8 cellular contexts compared by ENCODE assay signal in genomic region chr7:101218236-101219130, GRCh38. TPM values are rescaled to one million over a fixed set of nuclear protein-coding genes. Genes with fewer than 3 reads are reported as not detected.
DNase-seq lines count a peak whose midpoint lies in the region; ATAC-seq and TF ChIP-seq lines count a peak whose summit lies in the region.

No MANE protein-coding gene starts in this region.

- ATAC-seq in GM21381 (IDR thresholded peaks at IDR 0.05; ENCODE audit: unreplicated experiment), result peak; percentile 4

- intact Hi-C loops in esophagus squamous epithelium (cut with DNase I), result no loop called here
- intact Hi-C loops in prostate gland (cut with DNase I), result no loop called here

- no peak for DNase-seq in AG09309 (ENCODE audit: low read depth)
- no peak for DNase-seq in esophagus squamous epithelium (lab: John Stamatoyannopoulos, UW)
- no peak for DNase-seq in prostate gland (ENCODE audit: low spot score)
- no peak for DNase-seq in LoVo (ENCODE audit: low spot score)
- DNase-seq in NCI-H1092 (lab: John Stamatoyannopoulos, UW), result no peak
- no peak for DNase-seq in Kasumi-1 (lab: John Stamatoyannopoulos, UW)

- peak overlapping the region; percentile 96 for H3K4me3 ChIP-seq in AG09309 (ENCODE audit: control insufficient read depth, low read depth, low read length)
- peak overlapping the region; percentile 57 to 90 (median 78) for H3K4me3 ChIP-seq in esophagus squamous epithelium
- H3K4me3 ChIP-seq in prostate gland, result peak overlapping the region; percentile 63 to 66

- TF ChIP-seq POLR2A in esophagus squamous epithelium (IDR thresholded peaks at IDR 0.05) (no peak), prostate gland (IDR thresholded peaks at IDR 0.05) (no peak)

- TF ChIP-seq CTCF in AG09309 (IDR thresholded peaks at IDR 0.05; ENCODE audit: control insufficient read depth, insufficient read depth, low read depth, low read length, missing control alignments) (no peak), esophagus squamous epithelium (IDR thresholded peaks at IDR 0.05) (no peak), prostate gland (IDR thresholded peaks at IDR 0.05) (no peak)

- 7 to 10% methylated on average over 20 to 23 of the region's 26 CpGs for WGBS in esophagus squamous epithelium, 2 donors
- 6% methylated on average over 26 of the region's 26 CpGs for WGBS in prostate gland

- peaks cover 8 to 51% (median 9%) of the 10 kb centered on the region in 3 donors for H3K36me3 ChIP-seq in esophagus squamous epithelium
- peaks cover 0 to 2% of the 10 kb centered on the region in 2 donors for H3K36me3 ChIP-seq in prostate gland

- H3K9me3 ChIP-seq in esophagus squamous epithelium (no peaks in the 10 kb centered on the region), prostate gland (no peaks in the 10 kb centered on the region)

- H3K27me3 ChIP-seq in esophagus squamous epithelium (no peaks in the 10 kb centered on the region), prostate gland (replicated peaks; ENCODE audit: insufficient read depth) (no peaks in the 10 kb centered on the region)

- H3K27ac ChIP-seq in esophagus squamous epithelium, result peak overlapping the region; percentile 77 to 95 (median 90)
- peak overlapping the region; percentile 71 to 78 for H3K27ac ChIP-seq in prostate gland

- H3K4me1 ChIP-seq in esophagus squamous epithelium, result peaks cover 21 to 58% (median 22%) of the 10 kb centered on the region in 3 donors
- peaks cover 8% of the 10 kb centered on the region for H3K4me1 ChIP-seq in prostate gland (replicated peaks)

TF ChIP-seq in PFSK-1, 5 proteins besides CTCF, POLR2A, EP300 and RAD21:
- TF ChIP-seq REST (IDR thresholded peaks at IDR 0.05; ENCODE audit: insufficient read depth in 1 of 2, low read depth in 2 of 2, low read length in 2 of 2) (0 out of 4 replicates have a peak, but pooled peaks of 1 of the 2 experiments have one; percentile 14), TAF1 (IDR thresholded peaks at IDR 0.05; ENCODE audit: borderline replicate concordance, insufficient read depth, low read length) (no peak; the same call in 1 of the 2 replicates), SIN3A (IDR thresholded peaks at IDR 0.05; ENCODE audit: borderline replicate concordance, insufficient read depth, low read length) (peak; percentile 31; the same call in 1 of the 2 replicates)

RNA-seq across cellular contexts. Expression of gene ZNHIT1, which starts 0.5 kb away (rescaled TPM):
- polyA plus RNA-seq in PFSK-1 (2012; ENCODE audit: insufficient read length, low read depth), result 97.4 TPM
- total RNA-seq in esophagus squamous epithelium (10 to 100 TPM; 51.3 to 87.9 (median 64.4) TPM), prostate gland (100 to 1,000 TPM in 1 of 2 donors, 10 to 100 TPM in 1; 75.2 to 109 TPM)

RNA-seq across cellular contexts. Expression of gene PLOD3, which starts 1.1 kb away (rescaled TPM):
- polyA plus RNA-seq in PFSK-1 (2012; ENCODE audit: insufficient read length, low read depth), result 619 TPM
- 10 to 100 TPM in 2 of 4 donors, 1 to 10 TPM in 2; 2.5 to 14.5 (median 9.7) TPM for total RNA-seq in esophagus squamous epithelium
- total RNA-seq in prostate gland, result 10 to 100 TPM; 24.2 to 52.5 TPM

RNA-seq across cellular contexts. Expression of gene MOGAT3, which starts 17.6 kb away (rescaled TPM):
- 0.43 TPM for polyA plus RNA-seq in PFSK-1 (2012; ENCODE audit: insufficient read length, low read depth)
- not detected for total RNA-seq in esophagus squamous epithelium
- total RNA-seq in prostate gland, result not detected

RNA-seq across cellular contexts. Expression of gene CLDN15, which starts 19.1 kb away (rescaled TPM):
- 48.9 TPM for polyA plus RNA-seq in PFSK-1 (2012; ENCODE audit: insufficient read length, low read depth)
- total RNA-seq in esophagus squamous epithelium (1 to 10 TPM; 3.1 to 6.7 (median 4.2) TPM), prostate gland (10 to 100 TPM in 1 of 2 donors, 1 to 10 TPM in 1; 9.2 to 17.4 TPM)

RNA-seq across cellular contexts. Expression of gene FIS1, which starts 26.4 kb away (rescaled TPM):
- polyA plus RNA-seq in PFSK-1 (2012; ENCODE audit: insufficient read length, low read depth), result 150 TPM
- 100 to 1,000 TPM; 127 to 233 (median 145) TPM for total RNA-seq in esophagus squamous epithelium
- 100 to 1,000 TPM; 238 to 256 TPM for total RNA-seq in prostate gland
